Comparison of ENCODE assay signal across 1 cellular context in the genomic region with DNA sequence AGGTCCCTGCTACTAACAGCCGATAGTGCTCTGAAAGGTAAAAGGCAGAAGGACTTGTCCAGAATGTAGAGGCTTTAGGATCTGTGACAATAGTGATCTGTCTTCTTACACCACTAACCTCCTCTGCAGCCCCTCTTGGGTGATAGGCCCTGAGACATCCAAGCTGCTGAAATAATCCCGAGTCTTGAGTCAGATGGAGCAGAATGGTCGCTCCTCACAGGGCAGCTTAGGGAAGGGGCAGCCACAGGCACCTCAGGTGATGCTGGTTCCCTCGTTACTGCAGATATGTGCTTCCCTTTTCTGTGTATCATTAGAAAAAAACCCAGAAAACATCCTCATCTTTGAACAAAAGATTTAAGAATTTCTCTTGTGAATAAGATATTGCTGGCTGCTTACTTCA.
TF ChIP-seq lines count a peak whose summit lies in the region.

No MANE protein-coding gene starts in this region.

TF ChIP-seq in GM23338, 12 proteins besides CTCF, POLR2A, EP300 and RAD21 (continued from another document):
- TF ChIP-seq, protein P1, sequence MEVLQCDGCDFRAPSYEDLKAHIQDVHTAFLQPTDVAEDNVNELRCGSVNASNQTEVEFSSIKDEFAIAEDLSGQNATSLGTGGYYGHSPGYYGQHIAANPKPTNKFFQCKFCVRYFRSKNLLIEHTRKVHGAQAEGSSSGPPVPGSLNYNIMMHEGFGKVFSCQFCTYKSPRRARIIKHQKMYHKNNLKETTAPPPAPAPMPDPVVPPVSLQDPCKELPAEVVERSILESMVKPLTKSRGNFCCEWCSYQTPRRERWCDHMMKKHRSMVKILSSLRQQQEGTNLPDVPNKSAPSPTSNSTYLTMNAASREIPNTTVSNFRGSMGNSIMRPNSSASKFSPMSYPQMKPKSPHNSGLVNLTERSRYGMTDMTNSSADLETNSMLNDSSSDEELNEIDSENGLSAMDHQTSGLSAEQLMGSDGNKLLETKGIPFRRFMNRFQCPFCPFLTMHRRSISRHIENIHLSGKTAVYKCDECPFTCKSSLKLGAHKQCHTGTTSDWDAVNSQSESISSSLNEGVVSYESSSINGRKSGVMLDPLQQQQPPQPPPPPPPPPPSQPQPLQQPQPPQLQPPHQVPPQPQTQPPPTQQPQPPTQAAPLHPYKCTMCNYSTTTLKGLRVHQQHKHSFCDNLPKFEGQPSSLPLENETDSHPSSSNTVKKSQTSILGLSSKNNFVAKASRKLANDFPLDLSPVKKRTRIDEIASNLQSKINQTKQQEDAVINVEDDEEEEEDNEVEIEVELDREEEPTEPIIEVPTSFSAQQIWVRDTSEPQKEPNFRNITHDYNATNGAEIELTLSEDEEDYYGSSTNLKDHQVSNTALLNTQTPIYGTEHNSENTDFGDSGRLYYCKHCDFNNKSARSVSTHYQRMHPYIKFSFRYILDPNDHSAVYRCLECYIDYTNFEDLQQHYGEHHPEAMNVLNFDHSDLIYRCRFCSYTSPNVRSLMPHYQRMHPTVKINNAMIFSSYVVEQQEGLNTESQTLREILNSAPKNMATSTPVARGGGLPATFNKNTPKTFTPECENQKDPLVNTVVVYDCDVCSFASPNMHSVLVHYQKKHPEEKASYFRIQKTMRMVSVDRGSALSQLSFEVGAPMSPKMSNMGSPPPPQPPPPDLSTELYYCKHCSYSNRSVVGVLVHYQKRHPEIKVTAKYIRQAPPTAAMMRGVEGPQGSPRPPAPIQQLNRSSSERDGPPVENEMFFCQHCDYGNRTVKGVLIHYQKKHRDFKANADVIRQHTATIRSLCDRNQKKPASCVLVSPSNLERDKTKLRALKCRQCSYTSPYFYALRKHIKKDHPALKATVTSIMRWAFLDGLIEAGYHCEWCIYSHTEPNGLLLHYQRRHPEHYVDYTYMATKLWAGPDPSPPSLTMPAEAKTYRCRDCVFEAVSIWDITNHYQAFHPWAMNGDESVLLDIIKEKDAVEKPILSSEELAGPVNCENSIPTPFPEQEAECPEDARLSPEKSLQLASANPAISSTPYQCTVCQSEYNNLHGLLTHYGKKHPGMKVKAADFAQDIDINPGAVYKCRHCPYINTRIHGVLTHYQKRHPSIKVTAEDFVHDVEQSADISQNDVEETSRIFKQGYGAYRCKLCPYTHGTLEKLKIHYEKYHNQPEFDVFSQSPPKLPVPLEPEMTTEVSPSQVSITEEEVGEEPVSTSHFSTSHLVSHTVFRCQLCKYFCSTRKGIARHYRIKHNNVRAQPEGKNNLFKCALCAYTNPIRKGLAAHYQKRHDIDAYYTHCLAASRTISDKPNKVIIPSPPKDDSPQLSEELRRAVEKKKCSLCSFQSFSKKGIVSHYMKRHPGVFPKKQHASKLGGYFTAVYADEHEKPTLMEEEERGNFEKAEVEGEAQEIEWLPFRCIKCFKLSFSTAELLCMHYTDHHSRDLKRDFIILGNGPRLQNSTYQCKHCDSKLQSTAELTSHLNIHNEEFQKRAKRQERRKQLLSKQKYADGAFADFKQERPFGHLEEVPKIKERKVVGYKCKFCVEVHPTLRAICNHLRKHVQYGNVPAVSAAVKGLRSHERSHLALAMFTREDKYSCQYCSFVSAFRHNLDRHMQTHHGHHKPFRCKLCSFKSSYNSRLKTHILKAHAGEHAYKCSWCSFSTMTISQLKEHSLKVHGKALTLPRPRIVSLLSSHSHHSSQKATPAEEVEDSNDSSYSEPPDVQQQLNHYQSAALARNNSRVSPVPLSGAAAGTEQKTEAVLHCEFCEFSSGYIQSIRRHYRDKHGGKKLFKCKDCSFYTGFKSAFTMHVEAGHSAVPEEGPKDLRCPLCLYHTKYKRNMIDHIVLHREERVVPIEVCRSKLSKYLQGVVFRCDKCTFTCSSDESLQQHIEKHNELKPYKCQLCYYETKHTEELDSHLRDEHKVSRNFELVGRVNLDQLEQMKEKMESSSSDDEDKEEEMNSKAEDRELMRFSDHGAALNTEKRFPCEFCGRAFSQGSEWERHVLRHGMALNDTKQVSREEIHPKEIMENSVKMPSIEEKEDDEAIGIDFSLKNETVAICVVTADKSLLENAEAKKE (CRISPR knock-in tag; IDR thresholded peaks at IDR 0.05): no peak
- TF ChIP-seq POLR2AphosphoS5 (IDR thresholded peaks at IDR 0.05; ENCODE audit: low read depth) (no peak), EZH2phosphoT487 (IDR thresholded peaks at IDR 0.05; ENCODE audit: unreplicated experiment) (no peak), ZNF114 (CRISPR knock-in tag; IDR thresholded peaks at IDR 0.05) (no peak), NANOG (IDR thresholded peaks at IDR 0.05; ENCODE audit: borderline replicate concordance) (no peak)
- TF ChIP-seq, protein P2, sequence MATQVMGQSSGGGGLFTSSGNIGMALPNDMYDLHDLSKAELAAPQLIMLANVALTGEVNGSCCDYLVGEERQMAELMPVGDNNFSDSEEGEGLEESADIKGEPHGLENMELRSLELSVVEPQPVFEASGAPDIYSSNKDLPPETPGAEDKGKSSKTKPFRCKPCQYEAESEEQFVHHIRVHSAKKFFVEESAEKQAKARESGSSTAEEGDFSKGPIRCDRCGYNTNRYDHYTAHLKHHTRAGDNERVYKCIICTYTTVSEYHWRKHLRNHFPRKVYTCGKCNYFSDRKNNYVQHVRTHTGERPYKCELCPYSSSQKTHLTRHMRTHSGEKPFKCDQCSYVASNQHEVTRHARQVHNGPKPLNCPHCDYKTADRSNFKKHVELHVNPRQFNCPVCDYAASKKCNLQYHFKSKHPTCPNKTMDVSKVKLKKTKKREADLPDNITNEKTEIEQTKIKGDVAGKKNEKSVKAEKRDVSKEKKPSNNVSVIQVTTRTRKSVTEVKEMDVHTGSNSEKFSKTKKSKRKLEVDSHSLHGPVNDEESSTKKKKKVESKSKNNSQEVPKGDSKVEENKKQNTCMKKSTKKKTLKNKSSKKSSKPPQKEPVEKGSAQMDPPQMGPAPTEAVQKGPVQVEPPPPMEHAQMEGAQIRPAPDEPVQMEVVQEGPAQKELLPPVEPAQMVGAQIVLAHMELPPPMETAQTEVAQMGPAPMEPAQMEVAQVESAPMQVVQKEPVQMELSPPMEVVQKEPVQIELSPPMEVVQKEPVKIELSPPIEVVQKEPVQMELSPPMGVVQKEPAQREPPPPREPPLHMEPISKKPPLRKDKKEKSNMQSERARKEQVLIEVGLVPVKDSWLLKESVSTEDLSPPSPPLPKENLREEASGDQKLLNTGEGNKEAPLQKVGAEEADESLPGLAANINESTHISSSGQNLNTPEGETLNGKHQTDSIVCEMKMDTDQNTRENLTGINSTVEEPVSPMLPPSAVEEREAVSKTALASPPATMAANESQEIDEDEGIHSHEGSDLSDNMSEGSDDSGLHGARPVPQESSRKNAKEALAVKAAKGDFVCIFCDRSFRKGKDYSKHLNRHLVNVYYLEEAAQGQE (IDR thresholded peaks at IDR 0.05; ENCODE audit: unreplicated experiment): no peak
